Comparison of ENCODE assay signal across 9 cellular contexts in the genomic region with DNA sequence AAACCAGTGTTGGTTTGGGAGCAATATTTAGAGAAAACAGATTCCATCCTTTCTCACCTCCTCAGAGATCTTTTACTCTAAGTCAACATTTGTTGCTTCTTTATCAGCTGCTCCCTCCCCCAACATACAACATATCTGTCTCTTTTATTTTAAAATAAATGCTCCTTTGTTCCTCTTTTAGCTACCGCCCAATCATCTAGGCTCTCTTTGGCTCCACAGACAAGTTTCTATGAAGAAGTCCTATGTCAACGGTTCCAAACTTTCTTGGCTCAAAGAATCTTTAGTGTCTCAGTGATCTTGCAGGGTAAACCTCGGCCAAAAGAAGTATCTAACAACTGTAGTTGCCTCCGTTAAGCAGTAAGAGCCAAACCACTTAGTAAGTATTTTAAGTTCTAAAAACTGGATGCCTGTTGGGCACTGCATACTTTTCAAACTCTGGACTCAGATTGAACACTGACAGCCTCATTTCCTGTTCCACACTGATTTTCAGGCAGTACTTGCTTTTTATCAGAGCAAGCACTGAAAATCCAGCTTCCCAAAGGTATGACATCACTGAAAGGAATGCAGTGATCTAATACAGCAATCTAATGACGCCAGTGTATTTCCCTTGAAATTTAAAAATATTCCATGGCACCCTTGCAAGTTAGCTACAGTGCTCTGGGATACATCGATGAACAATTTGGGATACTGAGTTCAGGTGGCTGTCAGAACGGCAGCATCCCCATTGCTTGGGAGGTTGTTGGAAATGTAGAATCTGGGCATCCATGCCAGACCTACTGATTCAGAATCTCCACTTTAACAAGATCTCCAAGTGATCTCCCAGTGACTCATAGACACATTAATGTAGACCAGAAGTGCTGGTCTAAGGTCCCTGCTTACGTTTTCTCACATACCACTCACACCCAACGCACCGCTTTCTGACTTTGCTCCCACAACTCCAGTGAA. TPM values are rescaled to one million over a fixed set of nuclear protein-coding genes. Genes with fewer than 3 reads are reported as not detected.
DNase-seq lines count a peak whose midpoint lies in the region; ATAC-seq and TF ChIP-seq lines count a peak whose summit lies in the region.
"Had no signal": no experiment of that assay in that cellular context is flagged by ENCODE, and none has a peak within 500 bp of the region (broad histone marks: within the 10 kb centered on the region; RNA-seq: fewer than 3 reads in every experiment).

No MANE protein-coding gene starts in this region.

- peaks cover 0 to 2% of the 10 kb centered on the region in 2 donors for H3K36me3 Mint-ChIP-seq in activated T-cell treated with anti-CD3 and anti-CD28 coated beads, Interleukin-2, amount 50 U/mL, for 72 hours (ENCODE audit: insufficient read depth in 2 of 2)

- intact Hi-C loops in sigmoid colon (cut with DNase I) = no loop called here

- no peaks in the 10 kb centered on the region for H3K27me3 Mint-ChIP-seq in activated T-cell treated with anti-CD3 and anti-CD28 coated beads, Interleukin-2, amount 50 U/mL, for 72 hours (ENCODE audit: low read depth)

- TF ChIP-seq POLR2A in sigmoid colon (IDR thresholded peaks at IDR 0.05) = no peak

- no peak for ATAC-seq in stimulated activated naive CD8-positive, alpha-beta T cell treated with anti-CD3 and anti-CD28 coated beads, Interleukin-15, Interleukin-2, amounts not matched to agents 100 U/mL and 50 U/mL, for 24 hours
- ATAC-seq in activated T-cell treated with anti-CD3 and anti-CD28 coated beads, Interleukin-2, amount 50 U/mL, for 72 hours (replicated peaks in 1 of 2) = no peak
- ATAC-seq in GM21717 (IDR thresholded peaks at IDR 0.05; ENCODE audit: unreplicated experiment) = no peak

- H3K4me1 Mint-ChIP-seq in activated T-cell treated with anti-CD3 and anti-CD28 coated beads, Interleukin-2, amount 50 U/mL, for 72 hours (ENCODE audit: low read depth) = peaks cover 38% of the 10 kb centered on the region

- H3K4me3 ChIP-seq in sigmoid colon = no peak overlapping the region

- no peaks in the 10 kb centered on the region for H3K27me3 ChIP-seq in sigmoid colon

- no peaks in the 10 kb centered on the region for H3K9me3 ChIP-seq in sigmoid colon

- H3K27ac Mint-ChIP-seq in activated T-cell treated with anti-CD3 and anti-CD28 coated beads, Interleukin-2, amount 50 U/mL, for 72 hours = no peak overlapping the region

- no peak for TF ChIP-seq CTCF in sigmoid colon (IDR thresholded peaks at IDR 0.05)

- peak overlapping the region; percentile 64 to 78 (median 74) for H3K27ac ChIP-seq in sigmoid colon

- H3K4me3 Mint-ChIP-seq in activated T-cell treated with anti-CD3 and anti-CD28 coated beads, Interleukin-2, amount 50 U/mL, for 72 hours = no peak overlapping the region

- no peaks in the 10 kb centered on the region for H3K9me3 Mint-ChIP-seq in activated T-cell treated with anti-CD3 and anti-CD28 coated beads, Interleukin-2, amount 50 U/mL, for 72 hours

- H3K4me1 ChIP-seq in sigmoid colon = peaks cover 0 to 64% (median 42%) of the 10 kb centered on the region in 4 donors

- H3K36me3 ChIP-seq in sigmoid colon = no peaks in the 10 kb centered on the region

- TF ChIP-seq EP300 in sigmoid colon (IDR thresholded peaks at IDR 0.05) = peak in 1 of 4 donors; percentile 23

- 57 to 63% methylated on average over 10 of the region's 10 CpGs for WGBS in sigmoid colon, 2 donors

- DNase-seq in GM03348 (ENCODE audit: low spot score) (peak; percentile 85), SW 1271 (lab: John Stamatoyannopoulos, UW) (peak; percentile 36 to 89), glomerular visceral epithelial cell (ENCODE audit: extremely low spot score) (peak; percentile 86), sigmoid colon (no peak), NCI-H146 treated with DMSO at 0.1 percent for 48 hours (lab: John Stamatoyannopoulos, UW; ENCODE audit: unreplicated experiment) (no peak)
- no peak for DNase-seq in stimulated activated naive CD8-positive, alpha-beta T cell treated with anti-CD3 and anti-CD28 coated beads, Interleukin-15, Interleukin-2, amounts not matched to agents 100 U/mL and 50 U/mL, for 24 hours
- no peak for DNase-seq in activated T-cell treated with anti-CD3 and anti-CD28 coated beads, Interleukin-2, amount 50 U/mL, for 72 hours
- DNase-seq: activated CD4-positive, CD25-positive, alpha-beta regulatory T cell had no signal

RNA-seq across cellular contexts. Expression of a gene that starts 26.8 kb away (rescaled TPM):
- total RNA-seq in sigmoid colon = 10 to 100 TPM; 37.8 to 51.7 (median 46.0) TPM
- 10 to 100 TPM; 16.2 to 36.3 (median 18.0) TPM for polyA plus RNA-seq in sigmoid colon
- total RNA-seq in activated T-cell treated with anti-CD3 and anti-CD28 coated beads, Interleukin-2, amount 50 U/mL, for 72 hours = 10 to 100 TPM; 13.8 to 18.5 TPM

RNA-seq across cellular contexts. Expression of a gene that starts 57.2 kb away (rescaled TPM):
- 10 to 100 TPM; 10.5 to 16.1 (median 13.2) TPM for total RNA-seq in sigmoid colon
- 1 to 10 TPM; 5.2 to 6.0 (median 5.3) TPM for polyA plus RNA-seq in sigmoid colon
- 10 to 100 TPM in 1 of 2 donors, 1 to 10 TPM in 1; 9.6 to 10.4 TPM for total RNA-seq in activated T-cell treated with anti-CD3 and anti-CD28 coated beads, Interleukin-2, amount 50 U/mL, for 72 hours

RNA-seq across cellular contexts. Expression of a gene that starts 57.7 kb away (rescaled TPM):
- total RNA-seq in sigmoid colon = 10 to 100 TPM in 3 of 4 donors, 1 to 10 TPM in 1; 9.5 to 11.7 (median 11.3) TPM
- polyA plus RNA-seq in sigmoid colon = 1 to 10 TPM; 3.0 to 6.6 (median 3.9) TPM
- total RNA-seq in activated T-cell treated with anti-CD3 and anti-CD28 coated beads, Interleukin-2, amount 50 U/mL, for 72 hours = 10 to 100 TPM; 17.2 to 19.2 TPM

Comparison
In these comparisons a context has a peak if more than half of its experiments do, and no peak if none do; other contexts are left out.
1. DNase-seq: peak in GM03348 (single experiment), SW 1271 (2 of 2) and glomerular visceral epithelial cell (single experiment); none in sigmoid colon (single experiment), stimulated activated naive CD8-positive, alpha-beta T cell treated with anti-CD3 and anti-CD28 coated beads, Interleukin-15, Interleukin-2, amounts not matched to agents 100 U/mL and 50 U/mL, for 24 hours (single experiment), activated T-cell treated with anti-CD3 and anti-CD28 coated beads, Interleukin-2, amount 50 U/mL, for 72 hours (0 of 2) and NCI-H146 treated with DMSO at 0.1 percent for 48 hours (single experiment).